ENCODE assay signal across 9 cellular contexts in the genomic region with DNA sequence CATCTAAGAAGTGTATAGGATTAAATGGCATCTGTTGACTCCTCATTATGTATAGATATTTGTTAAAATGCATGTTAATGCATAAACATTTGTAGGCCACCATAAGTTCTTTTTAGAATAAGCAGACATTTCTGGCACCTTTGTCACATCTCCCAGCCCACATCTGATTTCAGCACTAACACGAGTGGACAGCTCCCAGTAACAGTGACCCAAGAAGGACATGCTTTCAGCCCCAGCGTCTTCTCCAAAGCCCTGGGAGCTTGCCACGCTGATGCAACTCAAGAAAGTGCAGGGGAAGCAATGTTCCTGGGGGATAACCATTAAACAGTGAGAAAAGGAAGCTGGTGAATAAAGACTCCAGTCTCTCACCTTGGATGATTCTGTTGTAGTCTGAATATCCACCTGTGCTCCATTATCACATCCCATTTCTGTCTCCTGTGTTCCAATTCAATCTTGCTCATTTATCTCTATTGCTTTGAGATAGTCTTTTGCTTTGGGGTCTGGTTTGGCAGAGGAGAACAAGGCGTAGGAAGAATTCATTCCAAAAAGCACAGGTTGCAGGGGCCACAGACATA.
A peak's percentile ranks its signal among the peaks of the same experiment; 100 is the strongest.
DNase-seq lines count a peak whose midpoint lies in the region; ATAC-seq, FAIRE-seq and TF ChIP-seq lines count a peak whose summit lies in the region.
"Had no signal": no experiment of that assay in that cellular context is flagged by ENCODE, and none has a peak within 500 bp of the region (broad histone marks: within the 10 kb centered on the region; RNA-seq: fewer than 3 reads in every experiment).

No MANE protein-coding gene starts in this region.

- CTCF ChIA-PET in OCI-LY7 (lab: Charles Lee; ENCODE audit: unreplicated experiment) = no interaction called here

- H4K20me1 ChIP-seq in OCI-LY7 (ENCODE audit: insufficient read depth, low read length) = no peaks in the 10 kb centered on the region

- H3K9me3 ChIP-seq in right atrium auricular region (no peaks in the 10 kb centered on the region), OCI-LY7 (ENCODE audit: low read length) (no peaks in the 10 kb centered on the region), small intestine (ENCODE audit: control insufficient read depth, low read depth) (no peaks in the 10 kb centered on the region)

- no peak for FAIRE-seq in small intestine (lab: Jason Lieb, UNC)

- H3K4me2 ChIP-seq in OCI-LY7 (ENCODE audit: low read length) = no peak overlapping the region

- intact Hi-C loops in left cardiac atrium (cut with DNase I) (no loop called here), OCI-LY7 (cut with micrococcal nuclease; ENCODE audit: unreplicated experiment) (no loop called here)

- POLR2A ChIA-PET in OCI-LY7 (lab: Charles Lee) = no interaction called here

- BruUV-seq in OCI-LY7 (replicated peaks; lab: Mats Ljungman, UMichigan) = no TSS peak

- H2AFZ ChIP-seq in OCI-LY7 (ENCODE audit: low read length) = no peak overlapping the region

- H3K27me3 ChIP-seq in right atrium auricular region (no peaks in the 10 kb centered on the region), small intestine (ENCODE audit: control insufficient read depth in 2 of 2, insufficient read depth in 2 of 2, low read length in 2 of 2) (no peaks in the 10 kb centered on the region)

- no peaks in the 10 kb centered on the region for H3K79me2 ChIP-seq in OCI-LY7 (ENCODE audit: insufficient read depth, low read depth, low read length)

- no peaks in the 10 kb centered on the region for H3K4me1 ChIP-seq in right atrium auricular region
- no peaks in the 10 kb centered on the region for H3K4me1 ChIP-seq in OCI-LY7 (ENCODE audit: insufficient read depth, low read length, poor library complexity, severe bottlenecking)
- H3K4me1 ChIP-seq in small intestine (ENCODE audit: control insufficient read depth in 2 of 2, insufficient read depth in 1 of 2, low read depth in 1 of 2, low read length in 1 of 2) = no peaks in the 10 kb centered on the region

- H3K4me3 ChIP-seq in right atrium auricular region (no peak overlapping the region), OCI-LY7 (ENCODE audit: low read depth, low read length, poor library complexity, severe bottlenecking) (no peak overlapping the region), epithelial cell of esophagus (ENCODE audit: low read length) (no peak overlapping the region), small intestine (ENCODE audit: low read depth in 1 of 2, low read length in 2 of 2) (no peak overlapping the region)

- ATAC-seq in left cardiac atrium = no peak
- ATAC-seq: CD8-positive, alpha-beta T cell had no signal

- WGBS in small intestine, 3 donors = 10 to 18% (median 14%) methylated on average over 4 of the region's 4 CpGs

- TF ChIP-seq CTCF in right atrium auricular region (IDR thresholded peaks at IDR 0.05) = no peak
- TF ChIP-seq CTCF in OCI-LY7 (conservative IDR thresholded peaks at IDR 0.05; ENCODE audit: low read length) = no peak
- TF ChIP-seq CTCF in epithelial cell of esophagus (IDR thresholded peaks at IDR 0.05; ENCODE audit: insufficient read depth, low read depth, low read length, missing control alignments) = no peak

- H3K36me3 ChIP-seq in right atrium auricular region = no peaks in the 10 kb centered on the region
- H3K36me3 ChIP-seq in OCI-LY7 (ENCODE audit: insufficient read depth, low read length) = no peaks in the 10 kb centered on the region
- no peaks in the 10 kb centered on the region for H3K36me3 ChIP-seq in small intestine (ENCODE audit: control insufficient read depth in 2 of 2, insufficient read depth in 2 of 2, low read length in 2 of 2)

- H3K9me2 ChIP-seq in OCI-LY7 (ENCODE audit: insufficient read depth, low read length) = no peaks in the 10 kb centered on the region

- H3K27ac ChIP-seq in right atrium auricular region = no peak overlapping the region
- H3K27ac ChIP-seq in OCI-LY7 (ENCODE audit: low read depth, low read length, poor library complexity, severe bottlenecking) = no peak overlapping the region
- H3K27ac ChIP-seq in small intestine (ENCODE audit: low read depth in 1 of 2, low read length in 1 of 2) = no peak overlapping the region

- peak; percentile 28 for DNase-seq in left cardiac atrium
- no peak for DNase-seq in right atrium auricular region (ENCODE audit: low spot score)
- peak; percentile 39 for DNase-seq in OCI-LY7 (ENCODE audit: low spot score)
- DNase-seq in epithelial cell of esophagus (ENCODE audit: low read depth) = peak; percentile 40
- peak; percentile 2 for DNase-seq in small intestine
- no peak for DNase-seq in NCI-H1105 treated with DMSO at 0.1 percent for 48 hours (lab: John Stamatoyannopoulos, UW)
- DNase-seq in NCI-H524 treated with DMSO at 0.1 percent for 48 hours (lab: John Stamatoyannopoulos, UW) = no peak
- DNase-seq in CD1c-positive myeloid dendritic cell (ENCODE audit: extremely low spot score) = no peak

Comparison
In these comparisons a context has a peak if more than half of its experiments do, and no peak if none do; other contexts are left out.
1. DNase-seq: peak in left cardiac atrium (single experiment), OCI-LY7 (single experiment), epithelial cell of esophagus (single experiment) and small intestine (single experiment); none in right atrium auricular region (single experiment), NCI-H1105 treated with DMSO at 0.1 percent for 48 hours (single experiment), NCI-H524 treated with DMSO at 0.1 percent for 48 hours (single experiment) and CD1c-positive myeloid dendritic cell (single experiment).